ENCODE assay signal across 1 cellular context in the genomic region with DNA sequence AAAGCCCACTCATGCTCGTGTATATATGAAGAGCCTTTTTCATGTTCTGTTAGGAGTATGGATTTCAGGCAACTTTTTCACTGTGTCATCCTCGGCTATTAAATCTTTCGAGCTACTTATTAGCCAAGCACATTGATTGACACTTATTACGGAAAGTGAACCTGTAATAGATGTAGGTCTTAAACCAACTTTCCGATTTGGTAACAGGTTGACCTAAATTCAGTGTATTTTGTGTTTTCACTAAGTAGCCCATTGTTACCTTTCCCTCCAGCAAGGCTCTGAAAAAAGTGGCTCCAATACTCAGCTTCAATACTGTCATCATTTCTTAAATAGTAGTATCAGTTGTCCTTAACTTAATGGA.
TF ChIP-seq lines count a peak whose summit lies in the region.

No MANE protein-coding gene starts in this region.

TF ChIP-seq in IMR-90, 13 proteins besides CTCF, POLR2A, EP300 and RAD21 (continued from another document):
- TF ChIP-seq ELK1 (IDR thresholded peaks at IDR 0.05; ENCODE audit: borderline replicate concordance, low read depth, low read length), result no peak
- TF ChIP-seq CHD1 (IDR thresholded peaks at IDR 0.05; ENCODE audit: low read depth, low read length), result no peak
- TF ChIP-seq CEBPB (IDR thresholded peaks at IDR 0.05; ENCODE audit: low read depth, low read length), result no peak
- TF ChIP-seq SMC3 (IDR thresholded peaks at IDR 0.05; ENCODE audit: low read depth, low read length), result no peak
- TF ChIP-seq MXI1 (IDR thresholded peaks at IDR 0.05; ENCODE audit: borderline replicate concordance, low read depth, low read length), result no peak
- no peak for TF ChIP-seq USF2 (IDR thresholded peaks at IDR 0.05; ENCODE audit: low read depth, low read length)
